In genomic region chr5:140413230-140413629, GRCh38 we compare ENCODE assay signal across 23 cellular contexts. TPM values are rescaled to one million over a fixed set of nuclear protein-coding genes. Genes with fewer than 3 reads are reported as not detected.
DNase-seq lines count a peak whose midpoint lies in the region; ATAC-seq, FAIRE-seq and TF ChIP-seq lines count a peak whose summit lies in the region.
"Had no signal": no experiment of that assay in that cellular context is flagged by ENCODE, and none has a peak within 500 bp of the region (broad histone marks: within the 10 kb centered on the region; RNA-seq: fewer than 3 reads in every experiment).

No MANE protein-coding gene starts in this region.

- H3K79me2 ChIP-seq in HepG2 (ENCODE audit: insufficient read depth, low read length) = peaks cover 90% of the 10 kb centered on the region

- ATAC-seq in HepG2 (no peak), right lobe of liver (no peak), GM19452 (IDR thresholded peaks at IDR 0.05; ENCODE audit: unreplicated experiment) (no peak)
- ATAC-seq: SK-N-SH treated with all-trans-retinoic acid at 6 μM for 48 hours had no signal

- TSS peak; percentile 17 for BruUV-seq in HepG2 (replicated peaks; lab: Mats Ljungman, UMichigan)

- in situ Hi-C loops in HepG2 (cut with HindIII; ENCODE audit: extremely low pct_ligation_motif_present, low pct_unique_long_range_greater_than_20kb) = no loop called here

- H3K4me3 ChIP-seq in HepG2 (replicated peaks in 1 of 3; ENCODE audit: insufficient read depth in 1 of 3, low read depth in 2 of 3, low read length in 3 of 3) (no peak overlapping the region), right lobe of liver (no peak overlapping the region), LNCaP clone FGC (ENCODE audit: low read depth, low read length) (peak overlapping the region; percentile 25; the same call in 1 of the 2 replicates), SJCRH30 (no peak overlapping the region)

- H3K27ac ChIP-seq in HepG2 (ENCODE audit: extremely low read length, insufficient read depth, low read length) (no peak overlapping the region), right lobe of liver (no peak overlapping the region), SJCRH30 (no peak overlapping the region)
- H3K27ac ChIP-seq: KMS-11 had no signal

- POLR2A ChIA-PET in HepG2 (lab: Yijun Ruan, JAX) = no interaction called here

- TF ChIP-seq EP300 in HepG2 (IDR thresholded peaks at IDR 0.05; ENCODE audit: low read depth in 2 of 2, low read length in 2 of 2) (no peak), HepG2 (CRISPR knock-in tag; IDR thresholded peaks at IDR 0.05; ENCODE audit: borderline replicate concordance) (no peak)

- H3K36me3 ChIP-seq in HepG2 (replicated peaks in 1 of 2; ENCODE audit: control insufficient read depth in 1 of 2, insufficient read depth in 2 of 2, low read length in 2 of 2) (peaks cover 0 to 2% of the 10 kb centered on the region in 2 experiments; a peak in 1 of 5 replicates), right lobe of liver (no peaks in the 10 kb centered on the region), SJCRH30 (peaks cover 15% of the 10 kb centered on the region)

- DNase-seq in HepG2 (ENCODE audit: low spot score) (no peak), right lobe of liver (no peak), LNCaP clone FGC (ENCODE audit: low read depth) (no peak), frontal cortex (ENCODE audit: low spot score in 2 of 2) (no peak), SJCRH30 (no peak), activated gamma-delta T cell treated with Interleukin-2 at 50 U/mL for 16 hours (no peak)
- DNase-seq: AML-193, DND-41, GOT3, NCI-H1048, NCI-H1436, NCI-H1930, NCI-H226, NCI-H524, NCI-H82, OCI-M1, SHP77 had no signal

- TF ChIP-seq POLR2A in HepG2 (IDR thresholded peaks at IDR 0.05; ENCODE audit: insufficient read depth in 1 of 2, low read depth in 2 of 2, low read length in 2 of 2) = no peak
- TF ChIP-seq POLR2A in right lobe of liver (IDR thresholded peaks at IDR 0.05) = no peak

- peaks cover 29% of the 10 kb centered on the region for H3K4me1 ChIP-seq in HepG2 (ENCODE audit: insufficient read depth, low read length)
- peaks cover 0 to 31% (median 14%) of the 10 kb centered on the region in 4 donors for H3K4me1 ChIP-seq in right lobe of liver
- no peaks in the 10 kb centered on the region for H3K4me1 ChIP-seq in SJCRH30

- TF ChIP-seq RAD21 in HepG2 (CRISPR knock-in tag; IDR thresholded peaks at IDR 0.05) = no peak

- peaks cover 58% of the 10 kb centered on the region for H4K20me1 ChIP-seq in HepG2 (ENCODE audit: insufficient read depth, low read length)

- no peak overlapping the region for H3K9ac ChIP-seq in HepG2 (ENCODE audit: insufficient read depth, low read depth, low read length)
- H3K9ac ChIP-seq: KMS-11 had no signal

- H2AFZ ChIP-seq in HepG2 (ENCODE audit: low read length) = no peak overlapping the region

- no peak for FAIRE-seq in HepG2 (lab: Jason Lieb, UNC)
- FAIRE-seq in frontal cortex (lab: Jason Lieb, UNC) = peak; percentile 88

- H3K27me3 ChIP-seq in HepG2 (ENCODE audit: control insufficient read depth in 1 of 2, insufficient read depth in 2 of 2, low read length in 2 of 2) (no peaks in the 10 kb centered on the region), right lobe of liver (no peaks in the 10 kb centered on the region), SJCRH30 (no peaks in the 10 kb centered on the region)

- intact Hi-C loops in HepG2 (cut with micrococcal nuclease; ENCODE audit: unreplicated experiment) (no loop called here), right lobe of liver (cut with DNase I) (no loop called here)

- 56% methylated on average over 1 of the region's 1 CpG for WGBS in HepG2 (ENCODE audit: low lambda C conversion rate)
- 80% methylated on average over 1 of the region's 1 CpG for WGBS in right lobe of liver (ENCODE audit: insufficient coverage, low coverage, low lambda C conversion rate, missing lambda C conversion rate)

- TF ChIP-seq CTCF in HepG2 (CRISPR knock-in tag; IDR thresholded peaks at IDR 0.05) (no peak), right lobe of liver (IDR thresholded peaks at IDR 0.05) (no peak), LNCaP clone FGC (IDR thresholded peaks at IDR 0.05; ENCODE audit: control insufficient read depth, extremely low read depth, insufficient read depth) (no peak)

- H3K9me3 ChIP-seq in HepG2 (ENCODE audit: low read length) (no peaks in the 10 kb centered on the region), right lobe of liver (no peaks in the 10 kb centered on the region), SJCRH30 (replicated peaks) (no peaks in the 10 kb centered on the region)

- no peak overlapping the region for H3K4me2 ChIP-seq in HepG2 (ENCODE audit: low read depth, low read length)
- H3K4me2 ChIP-seq: KMS-11 had no signal

- CTCF ChIA-PET in HepG2 (lab: Yijun Ruan, JAX; ENCODE audit: low intra/inter-chr PET ratio, low total read pairs) = no interaction called here

TF ChIP-seq in HepG2, 621 proteins besides CTCF, POLR2A, EP300 and RAD21:
- TF ChIP-seq GATAD2A (CRISPR knock-in tag; IDR thresholded peaks at IDR 0.05) = peak; percentile 26; the same call in 1 of the 2 replicates
- no peak for TF ChIP-seq PRMT3 (CRISPR knock-in tag; IDR thresholded peaks at IDR 0.05; ENCODE audit: borderline replicate concordance, low read depth)
- peak; percentile 69; the same call in 1 of the 2 replicates for TF ChIP-seq CEBPG (CRISPR knock-in tag; IDR thresholded peaks at IDR 0.05)
- no peak for TF ChIP-seq ZSCAN21 (CRISPR knock-in tag; IDR thresholded peaks at IDR 0.05; ENCODE audit: borderline replicate concordance)
- TF ChIP-seq CEBPB (IDR thresholded peaks at IDR 0.05; ENCODE audit: borderline replicate concordance, low read depth, low read length) = peak; percentile 69; the same call in 1 of the 2 replicates
- TF ChIP-seq ZNF337 (CRISPR knock-in tag; IDR thresholded peaks at IDR 0.05; ENCODE audit: borderline replicate concordance, low read depth) = no peak
- TF ChIP-seq FOXA3 (CRISPR knock-in tag; IDR thresholded peaks at IDR 0.05) = peak; percentile 60; the same call in 1 of the 2 replicates
- peak; percentile 67 for TF ChIP-seq HNRNPK (IDR thresholded peaks at IDR 0.05; ENCODE audit: low read depth, low read length, poor library complexity, severe bottlenecking)

RNA-seq across cellular contexts. Expression of gene ANKHD1, which starts 11.6 kb away (rescaled TPM):
- total RNA-seq in HepG2 (2016; rRNA removed; fragmentation: Illumina TruSeq; extraction: Trizol) (69.9 and 101 TPM in 2 replicates), right lobe of liver (10 to 100 TPM; 45.5 to 73.2 (median 62.6) TPM), frontal cortex (62.0 TPM)
- 59.7 and 69.1 TPM in 2 replicates for total RNA-seq in HepG2 (2016; cell fraction: cytosol; rRNA removed; fragmentation: Illumina TruSeq; extraction: Trizol; ENCODE audit: low read depth)
- 69.9 and 98.6 TPM in 2 replicates for total RNA-seq in HepG2 (2016; cell fraction: insoluble cytoplasmic fraction; rRNA removed; fragmentation: Illumina TruSeq; extraction: Trizol)
- total RNA-seq in HepG2 (2016; cell fraction: membrane; rRNA removed; fragmentation: Illumina TruSeq; extraction: Trizol) = 33.7 and 41.4 TPM in 2 replicates
- total RNA-seq in HepG2 (2016; cell fraction: nucleus; rRNA removed; fragmentation: Illumina TruSeq; extraction: Trizol) = 106 and 125 TPM in 2 replicates
- 68.5 and 82.0 TPM in 2 replicates for polyA plus RNA-seq in HepG2 (2011; rRNA removed)
- polyA plus RNA-seq in HepG2 (2011; cell fraction: cytosol; rRNA removed) = 33.7 and 45.2 TPM in 2 replicates
- polyA plus RNA-seq in HepG2 (2011; cell fraction: nucleus; rRNA removed) = 104 and 105 TPM in 2 replicates
- 56.5 and 76.2 TPM in 2 replicates for polyA plus RNA-seq in HepG2 (2012)
- 2.7 and 3.1 TPM in 2 replicates for polyA plus RNA-seq in HepG2 (2016; cell fraction: cytosol; fragmentation: Illumina TruSeq; extraction: Trizol; ENCODE audit: low read depth)
- 76.7 and 87.6 TPM in 2 replicates for polyA plus RNA-seq in HepG2 (2016; cell fraction: insoluble cytoplasmic fraction; fragmentation: Illumina TruSeq; extraction: Trizol; ENCODE audit: low read depth)
- polyA plus RNA-seq in HepG2 (2016; cell fraction: membrane; fragmentation: Illumina TruSeq; extraction: Trizol; ENCODE audit: low read depth) = 7.0 and 8.2 TPM in 2 replicates
- polyA plus RNA-seq in HepG2 (2016; cell fraction: nucleus; fragmentation: Illumina TruSeq; extraction: Trizol; ENCODE audit: insufficient read depth, low read depth) = 142 and 161 TPM in 2 replicates
- 130 and 138 TPM in 2 replicates for polyA minus RNA-seq in HepG2 (2011; rRNA and poly(A)+ RNA removed; ENCODE audit: low replicate concordance)
- polyA minus RNA-seq in HepG2 (2011; cell fraction: cytosol; rRNA and poly(A)+ RNA removed) = 52.8 and 61.5 TPM in 2 replicates
- polyA minus RNA-seq in HepG2 (2011; cell fraction: nucleus; rRNA and poly(A)+ RNA removed) = 183 and 186 TPM in 2 replicates
- 89.1 and 106 TPM in 2 replicates for total RNA-seq in SJCRH30 (2014; rRNA removed; shearing (Covaris generic))

RNA-seq across cellular contexts. Expression of gene SLC4A9, which starts 53.2 kb away (rescaled TPM):
- total RNA-seq in HepG2 (2016; rRNA removed; fragmentation: Illumina TruSeq; extraction: Trizol) (not detected in 2 replicates), right lobe of liver (not detected), frontal cortex (under 0.01 TPM)
- total RNA-seq in HepG2 (2016; cell fraction: cytosol; rRNA removed; fragmentation: Illumina TruSeq; extraction: Trizol; ENCODE audit: low read depth) = not detected in 2 replicates
- total RNA-seq in HepG2 (2016; cell fraction: insoluble cytoplasmic fraction; rRNA removed; fragmentation: Illumina TruSeq; extraction: Trizol) = not detected in 2 replicates
- total RNA-seq in HepG2 (2016; cell fraction: membrane; rRNA removed; fragmentation: Illumina TruSeq; extraction: Trizol) = not detected in 2 replicates
- total RNA-seq in HepG2 (2016; cell fraction: nucleus; rRNA removed; fragmentation: Illumina TruSeq; extraction: Trizol) = not detected in 2 replicates
- 0.05 TPM in 1 of 2 replicates, not detected in the other for polyA plus RNA-seq in HepG2 (2011; rRNA removed)
- polyA plus RNA-seq in HepG2 (2011; cell fraction: cytosol; rRNA removed) = 0.01 TPM in 1 of 2 replicates, not detected in the other
- 0.10 and 0.40 TPM in 2 replicates for polyA plus RNA-seq in HepG2 (2011; cell fraction: nucleus; rRNA removed)
- not detected in 2 replicates for polyA plus RNA-seq in HepG2 (2012)
- not detected in 2 replicates for polyA plus RNA-seq in HepG2 (2016; cell fraction: cytosol; fragmentation: Illumina TruSeq; extraction: Trizol; ENCODE audit: low read depth)
- polyA plus RNA-seq in HepG2 (2016; cell fraction: insoluble cytoplasmic fraction; fragmentation: Illumina TruSeq; extraction: Trizol; ENCODE audit: low read depth) = not detected in 2 replicates
- polyA plus RNA-seq in HepG2 (2016; cell fraction: membrane; fragmentation: Illumina TruSeq; extraction: Trizol; ENCODE audit: low read depth) = not detected in 2 replicates
- not detected in 2 replicates for polyA plus RNA-seq in HepG2 (2016; cell fraction: nucleus; fragmentation: Illumina TruSeq; extraction: Trizol; ENCODE audit: insufficient read depth, low read depth)
- polyA minus RNA-seq in HepG2 (2011; rRNA and poly(A)+ RNA removed; ENCODE audit: low replicate concordance) = not detected in 2 replicates
- polyA minus RNA-seq in HepG2 (2011; cell fraction: cytosol; rRNA and poly(A)+ RNA removed) = not detected in 2 replicates
- 0.12 TPM in 1 of 2 replicates, not detected in the other for polyA minus RNA-seq in HepG2 (2011; cell fraction: nucleus; rRNA and poly(A)+ RNA removed)
- total RNA-seq in SJCRH30 (2014; rRNA removed; shearing (Covaris generic)) = not detected in 2 replicates
- total RNA-seq: G401, RPMI7951 had no signal
- polyA plus RNA-seq: CD14-positive monocyte had no signal
